Comparison of ENCODE assay signal across 1 cellular context in genomic region chr10:78931333-78932083, GRCh38.
TF ChIP-seq lines count a peak whose summit lies in the region.

No MANE protein-coding gene starts in this region.

TF ChIP-seq in HEK293, 187 proteins besides CTCF, POLR2A, EP300 and RAD21 (continued from another document):
- TF ChIP-seq, protein P1, sequence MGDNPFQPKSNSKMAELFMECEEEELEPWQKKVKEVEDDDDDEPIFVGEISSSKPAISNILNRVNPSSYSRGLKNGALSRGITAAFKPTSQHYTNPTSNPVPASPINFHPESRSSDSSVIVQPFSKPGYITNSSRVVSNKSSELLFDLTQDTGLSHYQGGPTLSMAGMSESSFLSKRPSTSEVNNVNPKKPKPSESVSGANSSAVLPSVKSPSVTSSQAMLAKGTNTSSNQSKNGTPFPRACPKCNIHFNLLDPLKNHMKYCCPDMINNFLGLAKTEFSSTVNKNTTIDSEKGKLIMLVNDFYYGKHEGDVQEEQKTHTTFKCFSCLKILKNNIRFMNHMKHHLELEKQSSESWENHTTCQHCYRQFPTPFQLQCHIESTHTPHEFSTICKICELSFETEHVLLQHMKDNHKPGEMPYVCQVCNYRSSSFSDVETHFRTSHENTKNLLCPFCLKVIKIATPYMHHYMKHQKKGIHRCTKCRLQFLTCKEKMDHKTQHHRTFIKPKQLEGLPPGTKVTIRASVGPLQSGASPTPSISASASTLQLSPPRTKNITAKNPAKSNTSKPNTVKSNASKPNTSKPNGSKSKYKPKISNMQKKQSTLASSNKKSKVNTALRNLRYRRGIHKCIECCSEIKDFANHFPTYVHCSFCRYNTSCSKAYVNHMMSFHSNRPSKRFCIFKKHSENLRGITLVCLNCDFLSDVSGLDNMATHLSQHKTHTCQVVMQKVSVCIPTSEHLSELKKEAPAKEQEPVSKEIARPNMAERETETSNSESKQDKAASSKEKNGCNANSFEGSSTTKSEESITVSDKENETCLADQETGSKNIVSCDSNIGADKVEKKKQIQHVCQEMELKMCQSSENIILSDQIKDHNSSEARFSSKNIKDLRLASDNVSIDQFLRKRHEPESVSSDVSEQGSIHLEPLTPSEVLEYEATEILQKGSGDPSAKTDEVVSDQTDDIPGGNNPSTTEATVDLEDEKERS (tag by site-specific recombination; IDR thresholded peaks at IDR 0.05) = no peak
- TF ChIP-seq ZNF843 (tag by site-specific recombination; IDR thresholded peaks at IDR 0.05) (no peak), YY1 (tag by site-specific recombination; IDR thresholded peaks at IDR 0.05) (peak; percentile 68; the same call in 1 of the 2 replicates), ZNF561 (tag by site-specific recombination; IDR thresholded peaks at IDR 0.05; ENCODE audit: borderline replicate concordance) (no peak), ZNF621 (tag by site-specific recombination; IDR thresholded peaks at IDR 0.05) (no peak), SCRT2 (tag by site-specific recombination; IDR thresholded peaks at IDR 0.05) (no peak), ZNF366 (tag by site-specific recombination; conservative IDR thresholded peaks at IDR 0.05) (no peak; the same call in 1 of the 2 replicates), ZSCAN18 (tag by site-specific recombination; IDR thresholded peaks at IDR 0.05) (no peak), ZNF16 (tag by site-specific recombination; IDR thresholded peaks at IDR 0.05; ENCODE audit: low read depth) (no peak), HOXD13 (CRISPR knock-in tag; IDR thresholded peaks at IDR 0.05; ENCODE audit: borderline replicate concordance) (no peak), KLF16 (tag by site-specific recombination; IDR thresholded peaks at IDR 0.05) (no peak), ZNF707 (tag by site-specific recombination; IDR thresholded peaks at IDR 0.05) (no peak), ZNF624 (tag by site-specific recombination; IDR thresholded peaks at IDR 0.05) (no peak), ZNF660 (tag by site-specific recombination; IDR thresholded peaks at IDR 0.05) (no peak), PBX3 (CRISPR knock-in tag; IDR thresholded peaks at IDR 0.05) (no peak), ZNF600 (tag by site-specific recombination; IDR thresholded peaks at IDR 0.05) (peak; percentile 87), SCRT1 (tag by site-specific recombination; IDR thresholded peaks at IDR 0.05; ENCODE audit: borderline replicate concordance) (no peak), ZNF426 (tag by site-specific recombination; IDR thresholded peaks at IDR 0.05) (no peak), OSR2 (tag by site-specific recombination; IDR thresholded peaks at IDR 0.05) (peak; percentile 65), ZBTB17 (tag by site-specific recombination; IDR thresholded peaks at IDR 0.05) (peak; percentile 66), SALL2 (tag by site-specific recombination; IDR thresholded peaks at IDR 0.05; ENCODE audit: borderline replicate concordance) (no peak), ZNF791 (tag by site-specific recombination; IDR thresholded peaks at IDR 0.05) (no peak), SP7 (tag by site-specific recombination; IDR thresholded peaks at IDR 0.05) (peak; percentile 84), TRIM28 (IDR thresholded peaks at IDR 0.05; ENCODE audit: borderline replicate concordance, low read length) (peak; percentile 47; the same call in 1 of the 2 replicates), ZNF175 (tag by site-specific recombination; IDR thresholded peaks at IDR 0.05) (no peak), ZNF514 (tag by site-specific recombination; IDR thresholded peaks at IDR 0.05) (no peak), ZNF510 (tag by site-specific recombination; IDR thresholded peaks at IDR 0.05; ENCODE audit: insufficient replicate concordance) (no peak), ZFP41 (tag by site-specific recombination; IDR thresholded peaks at IDR 0.05; ENCODE audit: borderline replicate concordance) (no peak), ZSCAN4 (tag by site-specific recombination; IDR thresholded peaks at IDR 0.05) (no peak), ZNF777 (tag by site-specific recombination; IDR thresholded peaks at IDR 0.05; ENCODE audit: borderline replicate concordance) (no peak), ZNF214 (tag by site-specific recombination; IDR thresholded peaks at IDR 0.05; ENCODE audit: borderline replicate concordance) (no peak), ZNF670 (tag by site-specific recombination; IDR thresholded peaks at IDR 0.05; ENCODE audit: low read depth) (no peak), HOXC10 (CRISPR knock-in tag; IDR thresholded peaks at IDR 0.05) (no peak), ZNF501 (tag by site-specific recombination; IDR thresholded peaks at IDR 0.05) (no peak), KLF17 (tag by site-specific recombination; IDR thresholded peaks at IDR 0.05) (peak; percentile 89)
- TF ChIP-seq, protein P2, sequence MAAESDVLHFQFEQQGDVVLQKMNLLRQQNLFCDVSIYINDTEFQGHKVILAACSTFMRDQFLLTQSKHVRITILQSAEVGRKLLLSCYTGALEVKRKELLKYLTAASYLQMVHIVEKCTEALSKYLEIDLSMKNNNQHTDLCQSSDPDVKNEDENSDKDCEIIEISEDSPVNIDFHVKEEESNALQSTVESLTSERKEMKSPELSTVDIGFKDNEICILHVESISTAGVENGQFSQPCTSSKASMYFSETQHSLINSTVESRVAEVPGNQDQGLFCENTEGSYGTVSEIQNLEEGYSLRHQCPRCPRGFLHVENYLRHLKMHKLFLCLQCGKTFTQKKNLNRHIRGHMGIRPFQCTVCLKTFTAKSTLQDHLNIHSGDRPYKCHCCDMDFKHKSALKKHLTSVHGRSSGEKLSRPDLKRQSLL (tag by site-specific recombination; IDR thresholded peaks at IDR 0.05) = no peak
- TF ChIP-seq, protein P3, sequence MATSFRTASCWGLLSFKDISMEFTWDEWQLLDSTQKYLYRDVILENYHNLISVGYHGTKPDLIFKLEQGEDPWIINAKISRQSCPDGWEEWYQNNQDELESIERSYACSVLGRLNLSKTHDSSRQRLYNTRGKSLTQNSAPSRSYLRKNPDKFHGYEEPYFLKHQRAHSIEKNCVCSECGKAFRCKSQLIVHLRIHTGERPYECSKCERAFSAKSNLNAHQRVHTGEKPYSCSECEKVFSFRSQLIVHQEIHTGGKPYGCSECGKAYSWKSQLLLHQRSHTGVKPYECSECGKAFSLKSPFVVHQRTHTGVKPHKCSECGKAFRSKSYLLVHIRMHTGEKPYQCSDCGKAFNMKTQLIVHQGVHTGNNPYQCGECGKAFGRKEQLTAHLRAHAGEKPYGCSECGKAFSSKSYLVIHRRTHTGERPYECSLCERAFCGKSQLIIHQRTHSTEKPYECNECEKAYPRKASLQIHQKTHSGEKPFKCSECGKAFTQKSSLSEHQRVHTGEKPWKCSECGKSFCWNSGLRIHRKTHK (tag by site-specific recombination; IDR thresholded peaks at IDR 0.05) = no peak
- TF ChIP-seq, protein P4, sequence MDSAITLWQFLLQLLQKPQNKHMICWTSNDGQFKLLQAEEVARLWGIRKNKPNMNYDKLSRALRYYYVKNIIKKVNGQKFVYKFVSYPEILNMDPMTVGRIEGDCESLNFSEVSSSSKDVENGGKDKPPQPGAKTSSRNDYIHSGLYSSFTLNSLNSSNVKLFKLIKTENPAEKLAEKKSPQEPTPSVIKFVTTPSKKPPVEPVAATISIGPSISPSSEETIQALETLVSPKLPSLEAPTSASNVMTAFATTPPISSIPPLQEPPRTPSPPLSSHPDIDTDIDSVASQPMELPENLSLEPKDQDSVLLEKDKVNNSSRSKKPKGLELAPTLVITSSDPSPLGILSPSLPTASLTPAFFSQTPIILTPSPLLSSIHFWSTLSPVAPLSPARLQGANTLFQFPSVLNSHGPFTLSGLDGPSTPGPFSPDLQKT (IDR thresholded peaks at IDR 0.05; ENCODE audit: borderline replicate concordance, low read depth, low read length) = no peak
